Comparison of ENCODE assay signal across 18 cellular contexts in the genomic region with DNA sequence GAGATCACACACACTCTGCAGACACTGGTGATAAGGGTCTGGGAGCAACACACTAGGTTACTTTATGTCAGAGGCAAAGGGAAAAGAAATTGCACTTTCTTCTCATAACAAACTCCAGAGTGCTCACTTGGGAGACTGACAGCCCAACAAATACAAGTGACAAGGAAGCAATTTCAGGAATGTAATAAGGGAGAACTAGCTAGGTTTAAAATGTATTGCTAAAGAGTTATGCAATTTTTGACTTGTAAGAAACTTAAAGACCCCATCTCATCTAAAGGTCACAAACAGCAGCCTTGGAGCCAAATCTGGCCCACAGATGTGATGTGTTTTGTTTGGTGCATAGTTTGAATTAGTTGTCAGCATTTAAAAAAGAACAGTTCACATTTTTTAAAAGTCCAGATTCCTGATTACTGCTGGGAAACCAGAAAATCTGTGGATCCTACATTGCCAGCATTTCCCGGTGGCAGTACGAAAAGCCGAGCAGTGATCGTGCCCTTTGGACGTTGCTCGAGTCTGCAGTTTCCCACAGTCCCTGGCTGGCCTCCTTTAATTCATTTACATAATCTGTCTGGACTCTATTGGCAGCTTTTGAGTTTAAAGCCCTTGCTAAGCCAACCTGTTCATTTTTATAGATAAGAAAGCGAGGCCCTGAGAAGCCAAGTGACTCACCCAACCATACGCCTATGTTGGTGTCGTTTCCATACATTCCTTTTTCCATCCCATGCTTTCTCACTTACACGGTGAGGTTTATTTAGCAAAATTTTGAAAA. TPM values are rescaled to one million over a fixed set of nuclear protein-coding genes. Genes with fewer than 3 reads are reported as not detected.
DNase-seq lines count a peak whose midpoint lies in the region; ATAC-seq, FAIRE-seq and TF ChIP-seq lines count a peak whose summit lies in the region.
"Had no signal": no experiment of that assay in that cellular context is flagged by ENCODE, and none has a peak within 500 bp of the region (broad histone marks: within the 10 kb centered on the region; RNA-seq: fewer than 3 reads in every experiment).

No MANE protein-coding gene starts in this region.

- H3K27me3 Mint-ChIP-seq in CD4-positive, alpha-beta T cell, result no peaks in the 10 kb centered on the region

- H3K36me3 ChIP-seq in HUES48 (ENCODE audit: control insufficient read depth, insufficient read depth, low read length), result no peaks in the 10 kb centered on the region
- no peaks in the 10 kb centered on the region for H3K36me3 ChIP-seq in H1 (ENCODE audit: control insufficient read depth in 2 of 4, insufficient read depth in 4 of 4, low read length in 3 of 4)
- no peaks in the 10 kb centered on the region for H3K36me3 ChIP-seq in lower lobe of right lung
- H3K36me3 ChIP-seq: MG63, suprapubic skin had no signal

- no peak for TF ChIP-seq RAD21 in H1 (IDR thresholded peaks at IDR 0.05 in 1 of 2, conservative IDR thresholded peaks at IDR 0.05 in 1 of 2; ENCODE audit: low read depth in 2 of 2, low read length in 2 of 2)

- no peak overlapping the region for H3K56ac ChIP-seq in H1 (replicated peaks; ENCODE audit: insufficient read length, low read depth, low read length)

- no peaks in the 10 kb centered on the region for H3K4me1 Mint-ChIP-seq in CD4-positive, alpha-beta T cell (ENCODE audit: low read depth)

- POLR2A ChIA-PET in AG04449 (lab: Yijun Ruan, JAX) (no interaction called here), H1 (lab: Charles Lee; ENCODE audit: partially characterized antibody) (interaction anchor here (1.4 to 3.9 kb wide), 4 partner anchors 10 to 16 kb away, joined by 3 to 35 read pairs (median 12); no protein-coding TSS in a partner anchor)
- POLR2A ChIA-PET in CD4-positive, alpha-beta T cell (lab: Charles Lee), result no interaction called here

- H3K4me2 ChIP-seq in H1 (ENCODE audit: insufficient read depth in 1 of 2, low read depth in 2 of 2, low read length in 2 of 2), result peak overlapping the region in 1 of 2 experiments; percentile 7; a peak in 1 of 4 replicates

- no peak overlapping the region for H3K4me3 ChIP-seq in AG04449 (ENCODE audit: low read depth, low read length)
- no peak overlapping the region for H3K4me3 ChIP-seq in HUES48 (ENCODE audit: low read depth, low read length)
- H3K4me3 ChIP-seq in H1 (ENCODE audit: extremely low read depth in 1 of 4, insufficient read depth in 2 of 4, low read depth in 3 of 4, low read length in 4 of 4), result no peak overlapping the region
- no peak overlapping the region for H3K4me3 ChIP-seq in lower lobe of right lung
- H3K4me3 ChIP-seq: MG63, suprapubic skin had no signal

- ATAC-seq in lower lobe of right lung, result peak; percentile 52 to 56
- no peak for ATAC-seq in CD4-positive, alpha-beta T cell (ENCODE audit: poor library complexity)
- ATAC-seq in HG02884 (IDR thresholded peaks at IDR 0.05; ENCODE audit: unreplicated experiment), result no peak

- H4K91ac ChIP-seq in H1 (replicated peaks; ENCODE audit: insufficient read length, low read length), result peak overlapping the region; percentile 39

- no peak overlapping the region for H4K8ac ChIP-seq in H1 (ENCODE audit: extremely low read depth, insufficient read depth, low read length)

- H3K23ac ChIP-seq in H1 (ENCODE audit: insufficient read length), result no peak overlapping the region

- H2AFZ ChIP-seq in H1 (ENCODE audit: low read length), result no peak overlapping the region

- intact Hi-C loops in lower lobe of right lung (cut with DNase I), result no loop called here
- intact Hi-C loops in CD4-positive, alpha-beta T cell (cut with DNase I, micrococcal nuclease), result no loop called here

- H2BK15ac ChIP-seq in H1 (ENCODE audit: low read length), result no peak overlapping the region; the same call in 1 of the 2 replicates

- no peaks in the 10 kb centered on the region for H3K9me3 ChIP-seq in HUES48 (ENCODE audit: control insufficient read depth, insufficient read depth, low read length)
- H3K9me3 ChIP-seq in H1 (ENCODE audit: insufficient read depth in 2 of 2, low read depth in 1 of 2, low read length in 1 of 2), result no peaks in the 10 kb centered on the region
- H3K9me3 ChIP-seq in lower lobe of right lung, result no peaks in the 10 kb centered on the region
- no peaks in the 10 kb centered on the region for H3K9me3 ChIP-seq in CD4-positive, alpha-beta T cell (ENCODE audit: control insufficient read depth, low read length)
- H3K9me3 ChIP-seq: MG63, suprapubic skin had no signal

- peak overlapping the region; percentile 20; the same call in 1 of the 2 replicates for H3K18ac ChIP-seq in H1 (ENCODE audit: extremely low read depth, low read length)

- WGBS in H1 (ENCODE audit: extremely low coverage in 1 of 2, insufficient coverage in 1 of 2, insufficient read length in 1 of 2, insufficient replicate concordance in 2 of 2, low coverage in 1 of 2, low lambda C conversion rate in 2 of 2, missing lambda C conversion rate in 1 of 2), 2 experiments, result 84% methylated on average over 10 of the region's 10 CpGs; no CpG with 5 or more reads in 1 of the 2 experiments

- TF ChIP-seq EP300 in H1 (IDR thresholded peaks at IDR 0.05; ENCODE audit: borderline replicate concordance in 1 of 2, low read depth in 2 of 2, low read length in 2 of 2), result no peak

- H3K4ac ChIP-seq in H1 (replicated peaks; ENCODE audit: insufficient read length, low read depth, low read length), result no peak overlapping the region

- H4K20me1 ChIP-seq in H1 (replicated peaks in 1 of 2; ENCODE audit: control insufficient read depth in 1 of 2, insufficient read depth in 2 of 2, low read length in 2 of 2), result no peaks in the 10 kb centered on the region

- no peaks in the 10 kb centered on the region for H3K27me3 ChIP-seq in HUES48 (ENCODE audit: control insufficient read depth, insufficient read depth, low read length)
- H3K27me3 ChIP-seq in H1 (replicated peaks in 1 of 4; ENCODE audit: control insufficient read depth in 3 of 4, extremely low read depth in 1 of 4, insufficient read depth in 3 of 4, low read length in 3 of 4), result no peaks in the 10 kb centered on the region
- no peaks in the 10 kb centered on the region for H3K27me3 ChIP-seq in lower lobe of right lung (ENCODE audit: low read depth)
- H3K27me3 ChIP-seq in CD4-positive, alpha-beta T cell (ENCODE audit: control insufficient read depth, insufficient read depth, low read length), result no peaks in the 10 kb centered on the region
- H3K27me3 ChIP-seq: MG63, suprapubic skin had no signal

- peak overlapping the region; percentile 84 for H4K5ac ChIP-seq in H1 (ENCODE audit: insufficient read length, low read depth, low read length)

- H3K4me1 ChIP-seq in HUES48 (ENCODE audit: control insufficient read depth, insufficient read depth, low read length), result peaks cover 38% of the 10 kb centered on the region
- peaks cover 5 to 22% (median 17%) of the 10 kb centered on the region in 4 experiments; a peak in 6 of 7 replicates for H3K4me1 ChIP-seq in H1 (replicated peaks in 1 of 4; ENCODE audit: control insufficient read depth in 3 of 4, insufficient read depth in 4 of 4, low read length in 3 of 4)
- H3K4me1 ChIP-seq in lower lobe of right lung, result no peaks in the 10 kb centered on the region
- H3K4me1 ChIP-seq: suprapubic skin had no signal

- no peak overlapping the region for H3K27ac Mint-ChIP-seq in CD4-positive, alpha-beta T cell
- H3K27ac Mint-ChIP-seq: T-helper 2 cell treated with Interferon-gamma antibody and Interleukin-4, amounts not matched to agents 5 μg/mL and 100 μg/mL, for 36 hours had no signal

- peaks cover 2% of the 10 kb centered on the region; the same call in 1 of the 2 replicates for H3K23me2 ChIP-seq in H1 (ENCODE audit: low read depth, low read length)

- DNase-seq in AG04449 (ENCODE audit: low read depth, low spot score) (peak; percentile 34), H1 (ENCODE audit: low read depth in 1 of 2, low spot score in 2 of 2) (no peak), lower lobe of right lung (no peak), GM13977 (ENCODE audit: low spot score) (no peak), cortex of kidney (lab: John Stamatoyannopoulos, UW) (no peak)
- DNase-seq in CD4-positive, alpha-beta T cell, result no peak
- DNase-seq: DMS53; effector CD8-positive, alpha-beta T cell; hippocampal formation; MG63; NCI-H345; retina; RPMI8226 had no signal

- peak overlapping the region; percentile 78; the same call in 1 of the 2 replicates for H2BK12ac ChIP-seq in H1 (ENCODE audit: low read depth, low read length)

- no peak for FAIRE-seq in H1 (lab: Jason Lieb, UNC)
- FAIRE-seq: A204.1 had no signal

- H3K9ac ChIP-seq in HUES48 (ENCODE audit: low read depth, low read length), result no peak overlapping the region
- H3K9ac ChIP-seq in H1 (replicated peaks in 1 of 4; ENCODE audit: extremely low read depth in 1 of 4, low read depth in 3 of 4, low read length in 3 of 4), result no peak overlapping the region

- peak overlapping the region; percentile 79; the same call in 1 of the 2 replicates for H2AK5ac ChIP-seq in H1 (ENCODE audit: low read depth, low read length)

- peaks cover 0 to 13% of the 10 kb centered on the region in 2 experiments; a peak in 2 of 4 replicates for H3K79me2 ChIP-seq in H1 (ENCODE audit: control insufficient read depth in 1 of 2, insufficient read depth in 2 of 2, low read length in 2 of 2)

- H3K27ac ChIP-seq in HUES48 (ENCODE audit: low read depth, low read length) (peak overlapping the region; percentile 51), H1 (ENCODE audit: low read depth, low read length) (no peak overlapping the region), lower lobe of right lung (no peak overlapping the region)
- H3K27ac ChIP-seq in CD4-positive, alpha-beta T cell (ENCODE audit: low read depth, low read length), result no peak overlapping the region
- H3K27ac ChIP-seq: suprapubic skin had no signal

- H3K36me3 Mint-ChIP-seq in CD4-positive, alpha-beta T cell (ENCODE audit: low read depth), result no peaks in the 10 kb centered on the region

- no peak overlapping the region for H3K14ac ChIP-seq in H1 (ENCODE audit: insufficient read length)

- H2BK20ac ChIP-seq in H1 (ENCODE audit: low read length), result peak overlapping the region; percentile 97

- no peak for TF ChIP-seq CTCF in AG04449 (IDR thresholded peaks at IDR 0.05; ENCODE audit: insufficient read depth, low read length, missing control alignments)
- TF ChIP-seq CTCF in H1 (IDR thresholded peaks at IDR 0.05; ENCODE audit: control extremely low read depth in 1 of 3, insufficient read depth in 1 of 3, low read depth in 1 of 3, low read length in 3 of 3), result no peak
- TF ChIP-seq CTCF in lower lobe of right lung (IDR thresholded peaks at IDR 0.05), result no peak
- TF ChIP-seq CTCF in GM13977 (IDR thresholded peaks at IDR 0.05; ENCODE audit: extremely low read depth, insufficient read depth, missing control alignments), result no peak
- no peak for TF ChIP-seq CTCF in CD4-positive, alpha-beta T cell (IDR thresholded peaks at IDR 0.05)

- CTCF ChIA-PET in AG04449 (lab: Yijun Ruan, JAX), result interaction anchor here (1.8 kb wide), 1 partner anchor 26 kb away, joined by 7 read pairs; no protein-coding TSS in a partner anchor
- CTCF ChIA-PET in H1 (lab: Charles Lee; ENCODE audit: partially characterized antibody), result no interaction called here
- CTCF ChIA-PET in CD4-positive, alpha-beta T cell (lab: Charles Lee), result no interaction called here

- H3K4me3 Mint-ChIP-seq in CD4-positive, alpha-beta T cell, result no peak overlapping the region
- H3K4me3 Mint-ChIP-seq: T-helper 2 cell treated with Interferon-gamma antibody and Interleukin-4, amounts not matched to agents 5 μg/mL and 100 μg/mL, for 36 hours had no signal

- in situ Hi-C loops in GM13977 (cut with MboI; ENCODE audit: low pct_unique_long_range_greater_than_20kb, low sequenced_read_pairs, unreplicated experiment), result no loop called here

- H3K79me1 ChIP-seq in H1 (ENCODE audit: low read depth, low read length), result no peaks in the 10 kb centered on the region

- no peaks in the 10 kb centered on the region for H3K9me3 Mint-ChIP-seq in CD4-positive, alpha-beta T cell
- H3K9me3 Mint-ChIP-seq: T-helper 2 cell treated with Interferon-gamma antibody and Interleukin-4, amounts not matched to agents 5 μg/mL and 100 μg/mL, for 36 hours had no signal

- peak overlapping the region; percentile 49 for H2BK120ac ChIP-seq in H1 (replicated peaks; ENCODE audit: low read depth, low read length)

- peak overlapping the region; percentile 89; the same call in 1 of the 2 replicates for H2BK5ac ChIP-seq in H1 (ENCODE audit: low read depth, low read length)

- no peak for TF ChIP-seq POLR2A in H1 (IDR thresholded peaks at IDR 0.05; ENCODE audit: control extremely low read depth in 1 of 2, low read depth in 2 of 2, low read length in 2 of 2)

RNA-seq across cellular contexts. Expression of a gene that starts 42.0 kb away (rescaled TPM):
- total RNA-seq in H1 (2021; fragmentation: NEBNext Ultra II Directional; extraction: Animal tissue kit (Norgen Biotek cat#: 25700)), result 23.9 and 24.6 TPM in 2 replicates
- 4.7 and 5.5 TPM in 2 replicates for polyA plus RNA-seq in H1 (2011; rRNA removed)
- polyA plus RNA-seq in H1 (2011; cell fraction: cytosol; rRNA removed), result 4.5 TPM
- polyA plus RNA-seq in H1 (2011; cell fraction: nucleus; rRNA removed), result 7.4 TPM
- 6.5 to 9.8 TPM (median 8.0 TPM) in 4 replicates for polyA plus RNA-seq in H1 (2012, experiment 1 of 2)
- 2.1 TPM for polyA plus RNA-seq in H1 (2012, experiment 2 of 2)
- 14.5 TPM for polyA plus RNA-seq in H1 (2013, experiment 1 of 2)
- polyA plus RNA-seq in H1 (2013, experiment 2 of 2), result 14.1 TPM
- polyA minus RNA-seq in H1 (2011; rRNA and poly(A)+ RNA removed), result 14.5 and 14.8 TPM in 2 replicates
- polyA minus RNA-seq in H1 (2011; cell fraction: cytosol; rRNA and poly(A)+ RNA removed), result 9.9 TPM
- polyA minus RNA-seq in H1 (2011; cell fraction: nucleus; rRNA and poly(A)+ RNA removed), result 22.1 TPM
- 48.4 TPM for total RNA-seq in lower lobe of right lung
- total RNA-seq in CD4-positive, alpha-beta T cell, result 10 to 100 TPM; 28.5 to 30.2 TPM

Comparison
In these comparisons a context has a peak if more than half of its experiments do, and no peak if none do; other contexts are left out.
1. ATAC-seq: peak in lower lobe of right lung (2 of 2); none in CD4-positive, alpha-beta T cell (single experiment) and HG02884 (single experiment).